ENCODE assay signal across 9 cellular contexts in the genomic region with DNA sequence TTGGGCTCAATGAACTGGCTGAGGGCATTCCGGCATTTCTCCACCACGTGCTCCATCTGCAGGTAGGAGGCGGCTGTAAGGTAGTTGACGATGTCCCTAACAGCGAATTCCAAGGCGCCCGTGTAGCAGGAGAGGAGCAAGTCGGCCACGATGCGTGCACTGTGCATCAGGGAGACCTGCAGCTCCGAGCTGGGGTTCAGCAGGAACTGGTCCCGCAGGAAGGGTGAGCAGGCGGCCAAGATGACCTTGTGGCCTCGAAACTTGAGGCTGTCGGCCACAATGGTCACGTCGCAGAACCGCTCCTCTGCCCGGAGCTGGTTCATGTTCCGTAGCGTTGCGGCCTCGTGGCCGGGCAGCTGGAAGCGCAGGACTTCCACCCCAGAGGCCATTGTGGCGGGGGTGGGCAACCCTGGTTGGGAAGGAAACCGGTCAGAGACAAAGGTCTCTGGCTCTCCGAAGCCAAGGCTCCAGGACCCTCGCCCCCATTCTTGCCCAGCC. TPM values are rescaled to one million over a fixed set of nuclear protein-coding genes. Genes with fewer than 3 reads are reported as not detected.
DNase-seq lines count a peak whose midpoint lies in the region; ATAC-seq and TF ChIP-seq lines count a peak whose summit lies in the region.
"Had no signal": no experiment of that assay in that cellular context is flagged by ENCODE, and none has a peak within 500 bp of the region (broad histone marks: within the 10 kb centered on the region; RNA-seq: fewer than 3 reads in every experiment).

No MANE protein-coding gene starts in this region.

- no peak overlapping the region for H3K27ac ChIP-seq in SJSA1

- TF ChIP-seq CTCF in GM06990 (IDR thresholded peaks at IDR 0.05; ENCODE audit: insufficient read depth, low read length, poor library complexity, severe bottlenecking) (no peak), fibroblast of mammary gland (conservative IDR thresholded peaks at IDR 0.05; ENCODE audit: control insufficient read depth, insufficient read depth, low read depth, low read length) (no peak)

- H3K27me3 ChIP-seq in GM06990 (replicated peaks; ENCODE audit: control insufficient read depth, insufficient read depth, low read length) (no peaks in the 10 kb centered on the region), SJSA1 (replicated peaks) (no peaks in the 10 kb centered on the region)

- H3K4me3 ChIP-seq in GM06990 (replicated peaks; ENCODE audit: low read depth, low read length) (peak overlapping the region; percentile 62), SJSA1 (peak overlapping the region; percentile 51), fibroblast of mammary gland (ENCODE audit: control insufficient read depth, low read depth, low read length) (peak overlapping the region; percentile 60)

- no peaks in the 10 kb centered on the region; the same call in 1 of the 2 replicates for H3K36me3 ChIP-seq in GM06990 (ENCODE audit: control insufficient read depth, insufficient read depth, low read length)
- peaks cover 12% of the 10 kb centered on the region for H3K36me3 ChIP-seq in SJSA1

- DNase-seq in GM06990 (ENCODE audit: extremely low read depth, insufficient read length) (no peak), SJSA1 (ENCODE audit: low read depth in 1 of 2, low spot score in 2 of 2) (no peak), fibroblast of mammary gland (ENCODE audit: low read depth) (no peak), pons (ENCODE audit: low spot score) (peak; percentile 16), AML-193 (lab: John Stamatoyannopoulos, UW) (no peak), erythroblast (lab: John Stamatoyannopoulos, UW) (no peak)
- DNase-seq in activated CD4-positive, alpha-beta T cell treated with anti-CD3 and anti-CD28 coated beads, Interleukin-2, amount 50 U/mL, for 1 hour = no peak

- no peak for TF ChIP-seq POLR2A in erythroblast (IDR thresholded peaks at IDR 0.05; ENCODE audit: low read length)

- ATAC-seq in HG02759 (IDR thresholded peaks at IDR 0.05; ENCODE audit: unreplicated experiment) = no peak

- no peaks in the 10 kb centered on the region for H3K9me3 ChIP-seq in SJSA1 (replicated peaks)

- H3K4me1 ChIP-seq in SJSA1 (replicated peaks) = peaks cover 29% of the 10 kb centered on the region

RNA-seq across cellular contexts. Expression of gene ZBTB12, which starts 0.9 kb away (rescaled TPM):
- total RNA-seq in SJSA1 (2014; rRNA removed; shearing (Covaris generic)) = 0.53 and 2.0 TPM in 2 replicates

RNA-seq across cellular contexts. Expression of gene EHMT2, which starts 3.5 kb away (rescaled TPM):
- 33.8 and 40.4 TPM in 2 replicates for total RNA-seq in SJSA1 (2014; rRNA removed; shearing (Covaris generic))

RNA-seq across cellular contexts. Expression of gene SLC44A4, which starts 22.2 kb away (rescaled TPM):
- not detected in 2 replicates for total RNA-seq in SJSA1 (2014; rRNA removed; shearing (Covaris generic))
- total RNA-seq: RPMI7951 had no signal

RNA-seq across cellular contexts. Expression of gene C2, which starts 26.6 kb away (rescaled TPM):
- total RNA-seq in SJSA1 (2014; rRNA removed; shearing (Covaris generic)) = 0.47 and 0.53 TPM in 2 replicates
- total RNA-seq: RPMI7951 had no signal

RNA-seq across cellular contexts. Expression of gene NEU1, which starts 38.3 kb away (rescaled TPM):
- 38.1 and 38.6 TPM in 2 replicates for total RNA-seq in SJSA1 (2014; rRNA removed; shearing (Covaris generic))
